1 cellular context compared by ENCODE assay signal in the genomic region with DNA sequence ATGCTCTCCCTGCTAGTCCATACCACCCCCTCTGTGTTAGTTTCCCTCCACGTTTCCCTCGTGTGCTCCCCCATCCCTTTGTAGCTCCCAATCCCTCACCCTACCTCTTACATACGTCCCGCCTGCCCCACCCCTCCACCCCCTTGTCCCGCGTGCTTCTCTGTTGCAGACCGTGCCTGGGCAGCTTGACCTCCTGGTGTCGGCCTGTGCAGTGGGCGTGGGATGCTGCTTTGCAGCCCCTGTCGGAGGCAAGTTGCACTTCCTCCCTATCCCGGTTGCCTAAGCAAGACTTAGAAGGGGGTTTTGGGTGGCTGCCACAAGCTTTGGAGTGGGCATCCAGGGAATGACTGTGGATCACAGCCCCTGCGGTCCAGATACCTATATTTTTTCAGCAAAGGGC.
TF ChIP-seq lines count a peak whose summit lies in the region.

No MANE protein-coding gene starts in this region.

TF ChIP-seq in HepG2, 621 proteins besides CTCF, POLR2A, EP300 and RAD21:
- TF ChIP-seq ZNF766 (CRISPR knock-in tag; IDR thresholded peaks at IDR 0.05; ENCODE audit: borderline replicate concordance) (no peak), KLF6 (CRISPR knock-in tag; IDR thresholded peaks at IDR 0.05) (no peak), KLF11 (CRISPR knock-in tag; IDR thresholded peaks at IDR 0.05) (no peak), CERS6 (CRISPR knock-in tag; IDR thresholded peaks at IDR 0.05) (no peak), SP2 (CRISPR knock-in tag; IDR thresholded peaks at IDR 0.05) (no peak), MZF1 (CRISPR knock-in tag; IDR thresholded peaks at IDR 0.05; ENCODE audit: borderline replicate concordance) (no peak), NFE2 (CRISPR knock-in tag; IDR thresholded peaks at IDR 0.05) (no peak), CENPX (CRISPR knock-in tag; IDR thresholded peaks at IDR 0.05) (no peak), REST (IDR thresholded peaks at IDR 0.05; ENCODE audit: borderline replicate concordance in 1 of 2, low read depth in 1 of 2, low read length in 2 of 2) (no peak), SAFB2 (CRISPR knock-in tag; IDR thresholded peaks at IDR 0.05; ENCODE audit: borderline replicate concordance, low read depth) (no peak), ZNF660 (CRISPR knock-in tag; IDR thresholded peaks at IDR 0.05; ENCODE audit: borderline replicate concordance, low read depth) (no peak), SUZ12 (IDR thresholded peaks at IDR 0.05; ENCODE audit: low read depth, low read length) (no peak)
- TF ChIP-seq, protein P1, sequence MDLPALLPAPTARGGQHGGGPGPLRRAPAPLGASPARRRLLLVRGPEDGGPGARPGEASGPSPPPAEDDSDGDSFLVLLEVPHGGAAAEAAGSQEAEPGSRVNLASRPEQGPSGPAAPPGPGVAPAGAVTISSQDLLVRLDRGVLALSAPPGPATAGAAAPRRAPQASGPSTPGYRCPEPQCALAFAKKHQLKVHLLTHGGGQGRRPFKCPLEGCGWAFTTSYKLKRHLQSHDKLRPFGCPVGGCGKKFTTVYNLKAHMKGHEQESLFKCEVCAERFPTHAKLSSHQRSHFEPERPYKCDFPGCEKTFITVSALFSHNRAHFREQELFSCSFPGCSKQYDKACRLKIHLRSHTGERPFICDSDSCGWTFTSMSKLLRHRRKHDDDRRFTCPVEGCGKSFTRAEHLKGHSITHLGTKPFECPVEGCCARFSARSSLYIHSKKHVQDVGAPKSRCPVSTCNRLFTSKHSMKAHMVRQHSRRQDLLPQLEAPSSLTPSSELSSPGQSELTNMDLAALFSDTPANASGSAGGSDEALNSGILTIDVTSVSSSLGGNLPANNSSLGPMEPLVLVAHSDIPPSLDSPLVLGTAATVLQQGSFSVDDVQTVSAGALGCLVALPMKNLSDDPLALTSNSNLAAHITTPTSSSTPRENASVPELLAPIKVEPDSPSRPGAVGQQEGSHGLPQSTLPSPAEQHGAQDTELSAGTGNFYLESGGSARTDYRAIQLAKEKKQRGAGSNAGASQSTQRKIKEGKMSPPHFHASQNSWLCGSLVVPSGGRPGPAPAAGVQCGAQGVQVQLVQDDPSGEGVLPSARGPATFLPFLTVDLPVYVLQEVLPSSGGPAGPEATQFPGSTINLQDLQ (CRISPR knock-in tag; IDR thresholded peaks at IDR 0.05) = no peak
TF ChIP-seq in HepG2: peak in this region for 0.
